Comparison of ENCODE assay signal across 16 cellular contexts in the genomic region with DNA sequence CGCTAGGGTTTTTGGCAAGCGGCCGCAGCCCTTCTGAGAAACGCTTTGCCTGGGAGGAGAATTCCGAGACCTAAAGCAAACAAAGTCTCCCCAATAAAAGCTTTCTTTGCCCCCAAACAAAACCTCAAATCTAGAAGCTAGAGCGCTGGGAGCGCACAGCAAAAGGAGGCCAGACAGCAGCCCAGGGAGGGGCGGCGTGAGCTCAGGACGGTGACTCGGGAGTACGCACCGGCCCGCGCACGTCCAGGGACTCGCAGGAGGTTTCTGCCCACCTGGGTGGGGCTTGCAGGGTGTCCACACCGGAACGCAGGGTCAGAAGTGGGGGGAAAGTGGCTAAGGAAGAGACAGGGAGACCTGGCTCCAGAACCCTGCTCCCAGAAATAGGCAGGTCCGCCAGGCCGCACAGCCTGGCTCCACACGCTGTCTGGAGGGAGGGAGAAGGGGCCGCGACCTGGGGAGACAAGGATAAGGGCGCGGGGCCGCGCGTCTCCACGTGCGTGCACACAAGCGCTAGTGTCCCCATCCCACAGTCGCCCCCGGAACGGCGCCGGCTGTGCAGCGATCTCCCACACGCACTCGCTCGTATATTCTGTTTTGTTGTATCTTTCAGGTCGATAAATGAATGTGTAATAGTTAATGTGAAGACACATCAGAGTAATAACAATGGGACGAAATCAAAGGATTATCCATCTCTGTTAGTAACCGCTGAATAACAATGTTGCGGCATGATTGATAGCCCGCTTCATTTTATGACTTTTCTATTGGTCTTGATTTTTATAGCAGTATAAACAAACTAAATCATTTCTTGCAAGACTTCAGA. TPM values are rescaled to one million over a fixed set of nuclear protein-coding genes. Genes with fewer than 3 reads are reported as not detected.
A peak's percentile ranks its signal among the peaks of the same experiment; 100 is the strongest.
DNase-seq lines count a peak whose midpoint lies in the region; ATAC-seq, FAIRE-seq and TF ChIP-seq lines count a peak whose summit lies in the region.
"Had no signal": no experiment of that assay in that cellular context is flagged by ENCODE, and none has a peak within 500 bp of the region (broad histone marks: within the 10 kb centered on the region; RNA-seq: fewer than 3 reads in every experiment).

No MANE protein-coding gene starts in this region.

- H4K8ac ChIP-seq in H1 (ENCODE audit: extremely low read depth, insufficient read depth, low read length) = 0 out of 2 replicates have a peak overlapping the region, but pooled peaks have one; percentile 22
- no peak overlapping the region for H4K8ac ChIP-seq in neuronal stem cell (ENCODE audit: low read depth, low read length)

- H3K14ac ChIP-seq in H1 (ENCODE audit: insufficient read length) = no peak overlapping the region
- H3K14ac ChIP-seq in neuronal stem cell (ENCODE audit: low read length) = peak overlapping the region; percentile 76

- H2BK12ac ChIP-seq in H1 (ENCODE audit: low read depth, low read length) = 0 out of 2 replicates have a peak overlapping the region, but pooled peaks have one; percentile 43
- no peak overlapping the region for H2BK12ac ChIP-seq in neuronal stem cell (ENCODE audit: low read length)

- H3F3A ChIP-seq in SK-N-SH (replicated peaks; ENCODE audit: insufficient read depth) = peaks cover 7% of the 10 kb centered on the region

- H3K27me3 ChIP-seq in SK-N-SH (ENCODE audit: insufficient read depth) (peaks cover 95% of the 10 kb centered on the region), H1 (replicated peaks in 1 of 4; ENCODE audit: control insufficient read depth in 3 of 4, extremely low read depth in 1 of 4, insufficient read depth in 3 of 4, low read length in 3 of 4) (peaks cover 85 to 100% (median 93%) of the 10 kb centered on the region in 4 experiments), neuronal stem cell (ENCODE audit: control insufficient read depth in 3 of 3, insufficient read depth in 3 of 3, low read depth in 1 of 3, low read length in 3 of 3) (peaks cover 38 to 99% (median 92%) of the 10 kb centered on the region in 3 experiments)

- FAIRE-seq in H1 (lab: Jason Lieb, UNC) = no peak
- FAIRE-seq: K562 had no signal

- H3K4me3 ChIP-seq in SK-N-SH (ENCODE audit: low read depth in 2 of 2, low read length in 1 of 2) (no peak overlapping the region), H1 (ENCODE audit: extremely low read depth in 1 of 4, insufficient read depth in 2 of 4, low read depth in 3 of 4, low read length in 4 of 4) (peak overlapping the region in 3 of 4 experiments; percentile 9 to 35 (median 10); a peak in 3 of 8 replicates), neuronal stem cell (ENCODE audit: low read length in 2 of 2) (peak overlapping the region in 1 of 2 donors; percentile 14)
- H3K4me3 ChIP-seq: K562, lower lobe of right lung, testis had no signal

- H3K27ac ChIP-seq in SK-N-SH (ENCODE audit: low read depth in 2 of 2, low read length in 1 of 2) (no peak overlapping the region), H1 (ENCODE audit: low read depth, low read length) (no peak overlapping the region), neuronal stem cell (replicated peaks; ENCODE audit: low read length) (no peak overlapping the region)
- H3K27ac ChIP-seq: lower lobe of right lung, parathyroid adenoma, RWPE1, testis had no signal

- H2BK120ac ChIP-seq in H1 (replicated peaks; ENCODE audit: low read depth, low read length) (no peak overlapping the region), neuronal stem cell (ENCODE audit: low read depth, low read length) (no peak overlapping the region)

- no peak overlapping the region for H4K5ac ChIP-seq in H1 (ENCODE audit: insufficient read length, low read depth, low read length)

- H3K18ac ChIP-seq in H1 (ENCODE audit: extremely low read depth, low read length) = no peak overlapping the region
- H3K18ac ChIP-seq in neuronal stem cell (ENCODE audit: low read length) = peak overlapping the region; percentile 94

- TF ChIP-seq CTCF in SK-N-SH (IDR thresholded peaks at IDR 0.05) (no peak), H1 (IDR thresholded peaks at IDR 0.05; ENCODE audit: control extremely low read depth in 1 of 3, insufficient read depth in 1 of 3, low read depth in 1 of 3, low read length in 3 of 3) (no peak)

- peaks cover 9% of the 10 kb centered on the region for H3K23me2 ChIP-seq in H1 (ENCODE audit: low read depth, low read length)

- H3K4ac ChIP-seq in H1 (replicated peaks; ENCODE audit: insufficient read length, low read depth, low read length) (no peak overlapping the region), neuronal stem cell (ENCODE audit: low read length) (no peak overlapping the region)

- H4K91ac ChIP-seq in H1 (replicated peaks; ENCODE audit: insufficient read length, low read length) (no peak overlapping the region), neuronal stem cell (ENCODE audit: low read depth, low read length, poor library complexity) (no peak overlapping the region)

- TF ChIP-seq RAD21 in SK-N-SH (IDR thresholded peaks at IDR 0.05; ENCODE audit: low read length) (no peak), H1 (IDR thresholded peaks at IDR 0.05 in 1 of 2, conservative IDR thresholded peaks at IDR 0.05 in 1 of 2; ENCODE audit: low read depth in 2 of 2, low read length in 2 of 2) (no peak)

- no peaks in the 10 kb centered on the region for H3K9me2 ChIP-seq in SK-N-SH

- POLR2A ChIA-PET in SK-N-SH (lab: Yijun Ruan, JAX) (no interaction called here), HEK293T (lab: Yijun Ruan, JAX) (interaction anchor here (1.3 kb wide), 1 partner anchor 10 kb away, joined by 4 read pairs; no protein-coding TSS in a partner anchor), H1 (lab: Charles Lee; ENCODE audit: partially characterized antibody) (interaction anchor here (0.9 to 2.7 kb wide), 2 partner anchors 11 to 209 kb away, joined by 3 to 11 read pairs; no protein-coding TSS in a partner anchor)

- H3K79me1 ChIP-seq in H1 (ENCODE audit: low read depth, low read length) = no peaks in the 10 kb centered on the region
- no peaks in the 10 kb centered on the region for H3K79me1 ChIP-seq in neuronal stem cell (ENCODE audit: low read depth, low read length)

- no peaks in the 10 kb centered on the region for H3K79me2 ChIP-seq in SK-N-SH (ENCODE audit: insufficient read depth)
- H3K79me2 ChIP-seq in H1 (ENCODE audit: control insufficient read depth in 1 of 2, insufficient read depth in 2 of 2, low read length in 2 of 2) = no peaks in the 10 kb centered on the region
- H3K79me2 ChIP-seq: parathyroid adenoma had no signal

- H2BK15ac ChIP-seq in H1 (ENCODE audit: low read length) (no peak overlapping the region), neuronal stem cell (ENCODE audit: low read length) (peak overlapping the region; percentile 55)

- TF ChIP-seq POLR2A in H1 (IDR thresholded peaks at IDR 0.05; ENCODE audit: control extremely low read depth in 1 of 2, low read depth in 2 of 2, low read length in 2 of 2) = no peak

- no peak for ATAC-seq in SK-N-SH treated with all-trans-retinoic acid at 6 μM for 48 hours
- no peak for ATAC-seq in GM21576 (IDR thresholded peaks at IDR 0.05; ENCODE audit: unreplicated experiment)
- ATAC-seq in GM21360 (IDR thresholded peaks at IDR 0.05; ENCODE audit: unreplicated experiment) = no peak
- ATAC-seq: K562, lower lobe of right lung had no signal

- H2BK5ac ChIP-seq in H1 (ENCODE audit: low read depth, low read length) = no peak overlapping the region
- H2BK5ac ChIP-seq in neuronal stem cell (ENCODE audit: low read length) = no peak overlapping the region

- TF ChIP-seq EP300 in SK-N-SH (IDR thresholded peaks at IDR 0.05; ENCODE audit: borderline replicate concordance in 1 of 2, low read depth in 1 of 2, low read length in 1 of 2) = no peak
- TF ChIP-seq EP300 in H1 (IDR thresholded peaks at IDR 0.05; ENCODE audit: borderline replicate concordance in 1 of 2, low read depth in 2 of 2, low read length in 2 of 2) = no peak

- no peak overlapping the region for H3K9ac ChIP-seq in SK-N-SH
- H3K9ac ChIP-seq in H1 (replicated peaks in 1 of 4; ENCODE audit: extremely low read depth in 1 of 4, low read depth in 3 of 4, low read length in 3 of 4) = no peak overlapping the region
- H3K9ac ChIP-seq in neuronal stem cell (ENCODE audit: low read depth, low read length, poor library complexity) = no peak overlapping the region
- H3K9ac ChIP-seq: parathyroid adenoma had no signal

- H3K9me3 ChIP-seq in SK-N-SH = no peaks in the 10 kb centered on the region
- H3K9me3 ChIP-seq in H1 (ENCODE audit: insufficient read depth in 2 of 2, low read depth in 1 of 2, low read length in 1 of 2) = no peaks in the 10 kb centered on the region
- H3K9me3 ChIP-seq in neuronal stem cell (replicated peaks in 1 of 2; ENCODE audit: control insufficient read depth in 2 of 2, insufficient read depth in 1 of 2, low read depth in 1 of 2, low read length in 2 of 2) = peaks cover 0 to 1% of the 10 kb centered on the region in 2 donors
- H3K9me3 ChIP-seq: lower lobe of right lung, testis had no signal

- no peaks in the 10 kb centered on the region for H3K36me3 ChIP-seq in SK-N-SH (replicated peaks in 1 of 2; ENCODE audit: control insufficient read depth in 1 of 2, insufficient read depth in 2 of 2, low read length in 1 of 2)
- H3K36me3 ChIP-seq in H1 (ENCODE audit: control insufficient read depth in 2 of 4, insufficient read depth in 4 of 4, low read length in 3 of 4) = no peaks in the 10 kb centered on the region; a peak in 1 of 8 replicates
- H3K36me3 ChIP-seq in neuronal stem cell (replicated peaks in 1 of 2; ENCODE audit: control insufficient read depth in 2 of 2, insufficient read depth in 2 of 2, low read length in 2 of 2) = no peaks in the 10 kb centered on the region
- H3K36me3 ChIP-seq: lower lobe of right lung had no signal

- no peak overlapping the region for H2BK20ac ChIP-seq in H1 (ENCODE audit: low read length)

- CTCF ChIA-PET in SK-N-SH (lab: Yijun Ruan, JAX) = interaction anchor here (2.8 kb wide), 1 partner anchor 10 kb away, joined by 11 read pairs; no protein-coding TSS in a partner anchor
- CTCF ChIA-PET in HEK293T (lab: Yijun Ruan, JAX) = no interaction called here
- CTCF ChIA-PET in H1 (lab: Charles Lee; ENCODE audit: partially characterized antibody) = interaction anchor here (0.9 to 1.2 kb wide), 5 partner anchors 10 to 331 kb away, joined by 3 to 5 read pairs (median 3); no protein-coding TSS in a partner anchor

- DNase-seq in SK-N-SH (peak; percentile 59), HEK293T (ENCODE audit: extremely low spot score) (no peak), H1 (ENCODE audit: low read depth in 1 of 2, low spot score in 2 of 2) (peak in 1 of 2 experiments; percentile 66), neuronal stem cell (ENCODE audit: low spot score) (no peak)
- no peak for DNase-seq in stimulated activated CD4-positive, alpha-beta T cell treated with anti-CD3 and anti-CD28 coated beads, Interleukin-2, amount 100 ng/mL, for 24 hours
- DNase-seq: cortex of kidney, lower lobe of right lung, NCI-H774, testis had no signal

- peaks cover 6% of the 10 kb centered on the region; the same call in 1 of the 2 replicates for H4K20me1 ChIP-seq in SK-N-SH (ENCODE audit: insufficient read depth)
- H4K20me1 ChIP-seq in H1 (replicated peaks in 1 of 2; ENCODE audit: control insufficient read depth in 1 of 2, insufficient read depth in 2 of 2, low read length in 2 of 2) = peaks cover 24 to 29% of the 10 kb centered on the region in 2 experiments

- H2AFZ ChIP-seq in SK-N-SH (ENCODE audit: low read depth) (no peak overlapping the region), H1 (ENCODE audit: low read length) (no peak overlapping the region), neuronal stem cell (ENCODE audit: low read length) (peak overlapping the region; percentile 84)
- H2AFZ ChIP-seq: parathyroid adenoma had no signal

- no peak overlapping the region for H3K4me2 ChIP-seq in SK-N-SH
- H3K4me2 ChIP-seq in H1 (ENCODE audit: insufficient read depth in 1 of 2, low read depth in 2 of 2, low read length in 2 of 2) = peak overlapping the region; percentile 56 to 59
- peak overlapping the region; percentile 57 for H3K4me2 ChIP-seq in neuronal stem cell (ENCODE audit: insufficient read depth, low read length, poor library complexity, severe bottlenecking)

- H3K23ac ChIP-seq in H1 (ENCODE audit: insufficient read length) (no peak overlapping the region), neuronal stem cell (ENCODE audit: low read depth, low read length, poor library complexity) (peak overlapping the region; percentile 44)

- H3K4me1 ChIP-seq in SK-N-SH (ENCODE audit: control insufficient read depth in 1 of 2, insufficient read depth in 2 of 2, low read depth in 1 of 2, low read length in 1 of 2) (peaks cover 0 to 6% of the 10 kb centered on the region in 2 experiments; a peak in 1 of 4 replicates), H1 (replicated peaks in 1 of 4; ENCODE audit: control insufficient read depth in 3 of 4, insufficient read depth in 4 of 4, low read length in 3 of 4) (peaks cover 9 to 25% (median 17%) of the 10 kb centered on the region in 4 experiments), neuronal stem cell (ENCODE audit: control insufficient read depth in 2 of 2, insufficient read depth in 1 of 2, low read depth in 1 of 2, low read length in 2 of 2) (peaks cover 7 to 13% of the 10 kb centered on the region in 2 donors)
- H3K4me1 ChIP-seq: parathyroid adenoma, testis had no signal

- no peak overlapping the region for H2AK5ac ChIP-seq in H1 (ENCODE audit: low read depth, low read length)
- H2AK5ac ChIP-seq in neuronal stem cell (ENCODE audit: low read depth, low read length) = peak overlapping the region; percentile 10

- no peak overlapping the region for H3K56ac ChIP-seq in H1 (replicated peaks; ENCODE audit: insufficient read length, low read depth, low read length)

- WGBS in SK-N-SH (ENCODE audit: low lambda C conversion rate) = 14% methylated on average over 35 of the region's 46 CpGs
- WGBS in H1 (ENCODE audit: extremely low coverage in 1 of 2, insufficient coverage in 1 of 2, insufficient read length in 1 of 2, insufficient replicate concordance in 2 of 2, low coverage in 1 of 2, low lambda C conversion rate in 2 of 2, missing lambda C conversion rate in 1 of 2), 2 experiments = 4% methylated on average over 44 of the region's 46 CpGs; no CpG with 5 or more reads in 1 of the 2 experiments
- WGBS in neuronal stem cell (ENCODE audit: extremely low coverage in 2 of 2, insufficient read length in 2 of 2, insufficient replicate concordance in 1 of 2), 2 donors = no CpG with 5 or more reads among the region's 46 CpGs

RNA-seq across cellular contexts. Expression of gene OTP, which starts 2.3 kb away (rescaled TPM):
- polyA plus RNA-seq in SK-N-SH (2012; rRNA removed) (not detected in 2 replicates), H1 (2011; rRNA removed) (not detected in 2 replicates)
- not detected in 2 replicates for polyA plus RNA-seq in SK-N-SH (2012; cell fraction: cytosol; rRNA removed)
- polyA plus RNA-seq in SK-N-SH (2012; cell fraction: nucleus; rRNA removed) = not detected in 2 replicates
- total RNA-seq in H1 (2021; fragmentation: NEBNext Ultra II Directional; extraction: Animal tissue kit (Norgen Biotek cat#: 25700)) = not detected in 2 replicates
- polyA plus RNA-seq in H1 (2011; cell fraction: cytosol; rRNA removed) = not detected
- polyA plus RNA-seq in H1 (2011; cell fraction: nucleus; rRNA removed) = not detected
- polyA plus RNA-seq in H1 (2012, experiment 1 of 2) = not detected in 4 replicates
- polyA plus RNA-seq in H1 (2012, experiment 2 of 2) = not detected
- polyA plus RNA-seq in H1 (2013, experiment 1 of 2) = 0.02 TPM
- polyA plus RNA-seq in H1 (2013, experiment 2 of 2) = 0.02 TPM
- not detected in 2 replicates for polyA minus RNA-seq in H1 (2011; rRNA and poly(A)+ RNA removed)
- polyA minus RNA-seq in H1 (2011; cell fraction: cytosol; rRNA and poly(A)+ RNA removed) = not detected
- not detected for polyA minus RNA-seq in H1 (2011; cell fraction: nucleus; rRNA and poly(A)+ RNA removed)
- polyA plus RNA-seq in neuronal stem cell (2013, experiment 1 of 2) = 0.13 TPM
- 0.10 TPM for polyA plus RNA-seq in neuronal stem cell (2013, experiment 2 of 2)
- total RNA-seq: lower lobe of right lung had no signal
- polyA plus RNA-seq: AG04450 had no signal

Comparison
In these comparisons a context has a peak if more than half of its experiments do, and no peak if none do; other contexts are left out.
1. H3K4me3 ChIP-seq: peak in H1 (3 of 4); none in SK-N-SH (0 of 2).